In the genomic region with DNA sequence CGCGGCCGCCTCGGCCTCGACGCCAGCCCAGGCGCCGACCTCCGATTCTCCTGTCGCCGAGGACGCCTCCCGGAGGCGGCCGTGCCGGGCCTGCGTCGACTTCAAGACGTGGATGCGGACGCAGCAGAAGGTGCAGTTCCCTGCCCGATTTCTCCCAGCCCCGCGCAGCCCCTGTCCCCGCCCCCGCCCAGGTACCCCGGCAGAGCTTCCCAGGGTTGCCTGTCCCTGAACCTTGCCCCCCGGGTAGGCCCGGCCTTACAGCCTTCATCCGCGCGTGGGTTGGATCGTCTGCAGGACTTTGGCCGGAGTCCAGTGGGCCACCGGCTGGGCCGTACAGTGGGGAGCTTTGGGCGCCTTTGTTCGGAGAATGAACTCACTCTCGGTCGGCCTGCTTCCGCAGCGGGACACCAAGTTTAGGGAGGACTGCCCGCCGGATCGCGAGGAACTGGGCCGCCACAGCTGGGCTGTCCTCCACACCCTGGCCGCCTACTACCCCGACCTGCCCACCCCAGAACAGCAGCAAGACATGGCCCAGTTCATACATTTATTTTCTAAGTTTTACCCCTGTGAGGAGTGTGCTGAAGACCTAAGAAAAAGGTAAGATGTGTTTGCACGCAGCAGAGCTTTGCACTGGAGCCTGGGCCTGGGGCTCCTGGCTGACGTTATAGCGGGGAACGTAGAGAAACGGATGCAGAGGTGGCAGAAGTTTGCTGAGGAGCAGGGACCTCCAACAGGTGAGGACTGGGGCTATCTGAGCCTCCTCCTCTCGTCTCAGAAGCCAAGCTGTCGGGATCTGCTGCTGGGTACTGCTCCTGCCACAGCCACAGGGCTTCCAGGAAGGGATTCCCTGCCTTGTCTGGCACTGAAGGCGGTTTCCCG, we compare ENCODE assay signal across 8 cellular contexts. TPM values are rescaled to one million over a fixed set of nuclear protein-coding genes. Genes with fewer than 3 reads are reported as not detected.
DNase-seq lines count a peak whose midpoint lies in the region; ATAC-seq, FAIRE-seq and TF ChIP-seq lines count a peak whose summit lies in the region.

No MANE protein-coding gene starts in this region.

- H4K20me1 ChIP-seq in endothelial cell of umbilical vein (replicated peaks; ENCODE audit: control insufficient read depth, extremely low read depth, insufficient read depth, low read length) (no peaks in the 10 kb centered on the region), neural cell (ENCODE audit: insufficient read depth) (no peaks in the 10 kb centered on the region)

- TF ChIP-seq POLR2A in Peyer's patch (IDR thresholded peaks at IDR 0.05) (peak; percentile 6 to 54), endothelial cell of umbilical vein (IDR thresholded peaks at IDR 0.05; ENCODE audit: low read depth, low read length) (no peak)

- peak overlapping the region; percentile 69 for H3K9ac ChIP-seq in endothelial cell of umbilical vein (replicated peaks; ENCODE audit: extremely low read depth, insufficient read depth, low read length)
- peak overlapping the region; percentile 94 for H3K9ac ChIP-seq in neural cell (ENCODE audit: low read length)

- H3K27me3 ChIP-seq in BE2C, result peaks cover 23% of the 10 kb centered on the region
- H3K27me3 ChIP-seq in Peyer's patch, result peaks cover 0 to 6% of the 10 kb centered on the region in 2 donors
- peaks cover 42 to 44% of the 10 kb centered on the region in 2 experiments for H3K27me3 ChIP-seq in endothelial cell of umbilical vein (ENCODE audit: control insufficient read depth in 2 of 2, insufficient read depth in 2 of 2, low read length in 2 of 2)
- H3K27me3 ChIP-seq in neural cell (ENCODE audit: insufficient read depth, low read depth, low read length), result peaks cover 21% of the 10 kb centered on the region

- ATAC-seq in GM21390 (IDR thresholded peaks at IDR 0.05; ENCODE audit: unreplicated experiment), result peak; percentile 2

- H2AFZ ChIP-seq in endothelial cell of umbilical vein (ENCODE audit: low read depth, low read length) (peak overlapping the region; percentile 10), neural cell (ENCODE audit: low read depth, low read length) (no peak overlapping the region)

- POLR2A ChIA-PET in endothelial cell of umbilical vein (lab: Charles Lee), result no interaction called here

- no peak for TF ChIP-seq EP300 in neural cell (conservative IDR thresholded peaks at IDR 0.05; ENCODE audit: poor library complexity, severe bottlenecking)

- CTCF ChIA-PET in endothelial cell of umbilical vein (lab: Charles Lee), result interaction anchor here (1.2 to 5.0 kb wide), 5 partner anchors 19 to 156 kb away, joined by 3 to 21 read pairs (median 6); no protein-coding TSS in a partner anchor

- intact Hi-C loops in endothelial cell of umbilical vein (cut with micrococcal nuclease), result loop anchor here (1.0 kb wide), 1 partner anchor 13 kb away; no protein-coding TSS in a partner anchor

- TF ChIP-seq CTCF in BE2C (IDR thresholded peaks at IDR 0.05; ENCODE audit: low read depth, low read length) (no peak), Peyer's patch (IDR thresholded peaks at IDR 0.05) (no peak), endothelial cell of umbilical vein (IDR thresholded peaks at IDR 0.05; ENCODE audit: extremely low read depth in 1 of 2, insufficient read depth in 1 of 2, low read depth in 1 of 2, low read length in 2 of 2) (no peak), neural cell (IDR thresholded peaks at IDR 0.05; ENCODE audit: poor library complexity, severe bottlenecking) (no peak)

- H3K9me1 ChIP-seq in endothelial cell of umbilical vein (replicated peaks; ENCODE audit: control insufficient read depth, extremely low read depth, insufficient read depth, low read length), result no peaks in the 10 kb centered on the region

- DNase-seq in BE2C (no peak), Peyer's patch (peak; percentile 30 to 85 (median 80)), endothelial cell of umbilical vein (ENCODE audit: low read depth, low spot score) (no peak), GM19240 (ENCODE audit: insufficient read length, low spot score) (no peak), foreskin melanocyte (no peak)
- no peak for DNase-seq in central memory CD4-positive, alpha-beta T cell

- TF ChIP-seq RAD21 in neural cell (conservative IDR thresholded peaks at IDR 0.05), result no peak

- H3K9me2 ChIP-seq in neural cell (ENCODE audit: insufficient read depth, low read length), result no peaks in the 10 kb centered on the region

- H3F3A ChIP-seq in neural cell (ENCODE audit: insufficient read depth, low read length, poor library complexity, severe bottlenecking), result no peaks in the 10 kb centered on the region

- BruUV-seq in endothelial cell of umbilical vein (replicated peaks; lab: Mats Ljungman, UMichigan), result TSS peak; percentile 21

- dilution Hi-C loops in endothelial cell of umbilical vein (cut with MboI; ENCODE audit: extremely low pct_ligation_motif_present, low sequenced_read_pairs), result no loop called here

- H3K79me2 ChIP-seq in endothelial cell of umbilical vein (ENCODE audit: control insufficient read depth, insufficient read depth, low read length) (peaks cover 5% of the 10 kb centered on the region), neural cell (replicated peaks; ENCODE audit: insufficient read depth, low read length) (no peaks in the 10 kb centered on the region)

- no peaks in the 10 kb centered on the region for H3K9me3 ChIP-seq in BE2C
- H3K9me3 ChIP-seq in Peyer's patch, result no peaks in the 10 kb centered on the region
- no peaks in the 10 kb centered on the region for H3K9me3 ChIP-seq in endothelial cell of umbilical vein (replicated peaks; ENCODE audit: control insufficient read depth, insufficient read depth, low read length)
- no peaks in the 10 kb centered on the region for H3K9me3 ChIP-seq in neural cell (ENCODE audit: low read length)

- H3K36me3 ChIP-seq in BE2C (peaks cover 17% of the 10 kb centered on the region), Peyer's patch (peaks cover 0 to 23% (median 0%) of the 10 kb centered on the region in 3 donors), endothelial cell of umbilical vein (ENCODE audit: control insufficient read depth in 2 of 2, extremely low read depth in 1 of 2, insufficient read depth in 2 of 2, low read length in 2 of 2) (peaks cover 0 to 7% of the 10 kb centered on the region in 2 experiments), neural cell (ENCODE audit: insufficient read depth, low read length) (no peaks in the 10 kb centered on the region)

- H3K4me3 ChIP-seq in BE2C (ENCODE audit: low read depth, low read length) (peak overlapping the region; percentile 86), Peyer's patch (peak overlapping the region; percentile 81 to 92 (median 90)), endothelial cell of umbilical vein (replicated peaks in 1 of 3; ENCODE audit: insufficient read depth in 1 of 3, low read depth in 1 of 3, low read length in 3 of 3) (peak overlapping the region; percentile 51 to 75 (median 71)), neural cell (ENCODE audit: low read length) (peak overlapping the region; percentile 99)

- FAIRE-seq in endothelial cell of umbilical vein (lab: Jason Lieb, UNC), result peak; percentile 35

- peaks cover 3% of the 10 kb centered on the region; the same call in 1 of the 2 replicates for H3K4me1 ChIP-seq in BE2C
- peaks cover 3 to 70% (median 19%) of the 10 kb centered on the region in 4 donors for H3K4me1 ChIP-seq in Peyer's patch
- peaks cover 15% of the 10 kb centered on the region for H3K4me1 ChIP-seq in endothelial cell of umbilical vein (ENCODE audit: control insufficient read depth, extremely low read depth, insufficient read depth, low read length)

- H3K4me2 ChIP-seq in endothelial cell of umbilical vein (ENCODE audit: insufficient read depth, low read length) (peak overlapping the region; percentile 67), neural cell (ENCODE audit: low read length) (peak overlapping the region; percentile 97)

- H3K27ac ChIP-seq in Peyer's patch (peak overlapping the region; percentile 76 to 97 (median 87)), endothelial cell of umbilical vein (ENCODE audit: insufficient read depth, low read depth, low read length) (no peak overlapping the region), neural cell (ENCODE audit: low read length) (peak overlapping the region; percentile 86)

RNA-seq across cellular contexts. Expression of gene GFER, which starts 0.6 kb away (rescaled TPM):
- polyA plus RNA-seq in BE2C (2012; ENCODE audit: insufficient read depth, insufficient read length, low read depth), result 149 TPM
- 100 to 1,000 TPM in 1 of 4 donors, 10 to 100 TPM in 3; 31.4 to 102 (median 83.1) TPM for total RNA-seq in Peyer's patch
- total RNA-seq in endothelial cell of umbilical vein, result 29.9 and 30.5 TPM in 2 replicates
- polyA plus RNA-seq in endothelial cell of umbilical vein, result 13.7 and 26.0 TPM in 2 replicates
- 14.7 and 15.7 TPM in 2 replicates for polyA plus RNA-seq in endothelial cell of umbilical vein (2011; cell fraction: cytosol; rRNA removed)
- 9.8 and 11.5 TPM in 2 replicates for polyA plus RNA-seq in endothelial cell of umbilical vein (2011; cell fraction: nucleus; rRNA removed)
- 32.8 and 33.7 TPM in 2 replicates for polyA plus RNA-seq in endothelial cell of umbilical vein (2012)
- 6.6 and 10.7 TPM in 2 replicates for polyA minus RNA-seq in endothelial cell of umbilical vein
- polyA minus RNA-seq in endothelial cell of umbilical vein (2011; cell fraction: cytosol; rRNA and poly(A)+ RNA removed), result 25.2 TPM
- polyA minus RNA-seq in endothelial cell of umbilical vein (2011; cell fraction: nucleus; rRNA and poly(A)+ RNA removed), result 4.5 and 7.2 TPM in 2 replicates
- polyA plus RNA-seq in neural cell, result 37.8 and 42.3 TPM in 2 replicates
- 25.4 and 28.0 TPM in 2 replicates for polyA minus RNA-seq in neural cell

RNA-seq across cellular contexts. Expression of gene NOXO1, which starts 3.3 kb away (rescaled TPM):
- 1.8 TPM for polyA plus RNA-seq in BE2C (2012; ENCODE audit: insufficient read depth, insufficient read length, low read depth)
- total RNA-seq in Peyer's patch (10 to 100 TPM in 3 of 4 donors, 1 to 10 TPM in 1; 8.6 to 23.1 (median 11.3) TPM), endothelial cell of umbilical vein (0.60 TPM in 1 of 2 replicates, not detected in the other)
- polyA plus RNA-seq in endothelial cell of umbilical vein (0.37 and 0.40 TPM in 2 replicates), neural cell (8.5 and 11.7 TPM in 2 replicates)
- polyA plus RNA-seq in endothelial cell of umbilical vein (2011; cell fraction: cytosol; rRNA removed), result 0.17 TPM in 1 of 2 replicates, not detected in the other
- polyA plus RNA-seq in endothelial cell of umbilical vein (2011; cell fraction: nucleus; rRNA removed), result 1.7 and 2.0 TPM in 2 replicates
- polyA plus RNA-seq in endothelial cell of umbilical vein (2012), result 0.41 TPM in 1 of 2 replicates, not detected in the other
- polyA minus RNA-seq in endothelial cell of umbilical vein (0.17 TPM in 1 of 2 replicates, not detected in the other), neural cell (1.5 and 2.0 TPM in 2 replicates)
- polyA minus RNA-seq in endothelial cell of umbilical vein (2011; cell fraction: cytosol; rRNA and poly(A)+ RNA removed), result not detected
- polyA minus RNA-seq in endothelial cell of umbilical vein (2011; cell fraction: nucleus; rRNA and poly(A)+ RNA removed), result not detected in 2 replicates

RNA-seq across cellular contexts. Expression of gene SYNGR3, which starts 5.2 kb away (rescaled TPM):
- polyA plus RNA-seq in BE2C (2012; ENCODE audit: insufficient read depth, insufficient read length, low read depth), result 10.0 TPM
- total RNA-seq in Peyer's patch, result 1 to 10 TPM in 3 of 4 donors, not detected in 1; 1.3 to 3.9 (median 3.3) TPM
- 0.81 and 0.95 TPM in 2 replicates for total RNA-seq in endothelial cell of umbilical vein
- 1.4 and 2.6 TPM in 2 replicates for polyA plus RNA-seq in endothelial cell of umbilical vein
- 0.97 and 1.4 TPM in 2 replicates for polyA plus RNA-seq in endothelial cell of umbilical vein (2011; cell fraction: cytosol; rRNA removed)
- 1.0 and 1.1 TPM in 2 replicates for polyA plus RNA-seq in endothelial cell of umbilical vein (2011; cell fraction: nucleus; rRNA removed)
- polyA plus RNA-seq in endothelial cell of umbilical vein (2012), result 0.54 and 1.7 TPM in 2 replicates
- polyA minus RNA-seq in endothelial cell of umbilical vein, result 2.0 and 2.1 TPM in 2 replicates
- polyA minus RNA-seq in endothelial cell of umbilical vein (2011; cell fraction: cytosol; rRNA and poly(A)+ RNA removed), result 6.0 TPM
- 0.24 and 0.72 TPM in 2 replicates for polyA minus RNA-seq in endothelial cell of umbilical vein (2011; cell fraction: nucleus; rRNA and poly(A)+ RNA removed)
- 61.0 and 71.9 TPM in 2 replicates for polyA plus RNA-seq in neural cell
- polyA minus RNA-seq in neural cell, result 49.4 and 50.2 TPM in 2 replicates

RNA-seq across cellular contexts. Expression of gene TBL3, which starts 12.7 kb away (rescaled TPM):
- 123 TPM for polyA plus RNA-seq in BE2C (2012; ENCODE audit: insufficient read depth, insufficient read length, low read depth)
- total RNA-seq in Peyer's patch (10 to 100 TPM; 19.8 to 50.8 (median 39.1) TPM), endothelial cell of umbilical vein (42.2 and 42.3 TPM in 2 replicates)
- polyA plus RNA-seq in endothelial cell of umbilical vein (77.1 and 80.6 TPM in 2 replicates), neural cell (20.5 and 21.4 TPM in 2 replicates)
- polyA plus RNA-seq in endothelial cell of umbilical vein (2011; cell fraction: cytosol; rRNA removed), result 41.0 and 51.3 TPM in 2 replicates
- polyA plus RNA-seq in endothelial cell of umbilical vein (2011; cell fraction: nucleus; rRNA removed), result 86.9 and 88.7 TPM in 2 replicates
- polyA plus RNA-seq in endothelial cell of umbilical vein (2012), result 41.6 and 49.8 TPM in 2 replicates
- polyA minus RNA-seq in endothelial cell of umbilical vein (38.8 and 42.1 TPM in 2 replicates), neural cell (13.5 and 20.5 TPM in 2 replicates)
- 53.1 TPM for polyA minus RNA-seq in endothelial cell of umbilical vein (2011; cell fraction: cytosol; rRNA and poly(A)+ RNA removed)
- polyA minus RNA-seq in endothelial cell of umbilical vein (2011; cell fraction: nucleus; rRNA and poly(A)+ RNA removed), result 17.1 and 27.7 TPM in 2 replicates

RNA-seq across cellular contexts. Expression of gene RNF151, which starts 17.9 kb away (rescaled TPM):
- polyA plus RNA-seq in BE2C (2012; ENCODE audit: insufficient read depth, insufficient read length, low read depth), result not detected
- not detected for total RNA-seq in Peyer's patch
- not detected in 2 replicates for total RNA-seq in endothelial cell of umbilical vein
- polyA plus RNA-seq in endothelial cell of umbilical vein, result not detected in 2 replicates
- polyA plus RNA-seq in endothelial cell of umbilical vein (2011; cell fraction: cytosol; rRNA removed), result not detected in 2 replicates
- not detected in 2 replicates for polyA plus RNA-seq in endothelial cell of umbilical vein (2011; cell fraction: nucleus; rRNA removed)
- not detected in 2 replicates for polyA plus RNA-seq in endothelial cell of umbilical vein (2012)
- not detected in 2 replicates for polyA minus RNA-seq in endothelial cell of umbilical vein
- not detected for polyA minus RNA-seq in endothelial cell of umbilical vein (2011; cell fraction: cytosol; rRNA and poly(A)+ RNA removed)
- not detected in 2 replicates for polyA minus RNA-seq in endothelial cell of umbilical vein (2011; cell fraction: nucleus; rRNA and poly(A)+ RNA removed)
- not detected in 2 replicates for polyA plus RNA-seq in neural cell
- not detected in 2 replicates for polyA minus RNA-seq in neural cell

Comparison
In these comparisons a context has a peak if more than half of its experiments do, and no peak if none do; other contexts are left out.
1. DNase-seq: peak in Peyer's patch (3 of 3); none in BE2C (single experiment), endothelial cell of umbilical vein (single experiment), GM19240 (single experiment), foreskin melanocyte (single experiment) and central memory CD4-positive, alpha-beta T cell (single experiment).
2. Peak in every context shown above with its lines, with median percentiles within 50 percentile points of each other: H3K4me3 ChIP-seq.